In genomic region chr6:150004783-150005717, GRCh38 we compare ENCODE assay signal across 8 cellular contexts. TPM values are rescaled to one million over a fixed set of nuclear protein-coding genes. Genes with fewer than 3 reads are reported as not detected.
DNase-seq lines count a peak whose midpoint lies in the region; ATAC-seq and TF ChIP-seq lines count a peak whose summit lies in the region.

No MANE protein-coding gene starts in this region.

- H3K27me3 ChIP-seq in AG04450 (ENCODE audit: control insufficient read depth, insufficient read depth, low read length): peaks cover 44% of the 10 kb centered on the region

- no peak for TF ChIP-seq CTCF in AG04450 (IDR thresholded peaks at IDR 0.05; ENCODE audit: low read depth, low read length)

- CTCF ChIA-PET in AG04450 (lab: Charles Lee): interaction anchor here (0.6 kb wide), 1 partner anchor 70 kb away, joined by 4 read pairs; no protein-coding TSS in a partner anchor

- DNase-seq in AG04450 (ENCODE audit: low read depth, low spot score) (peak; percentile 67), NCI-H226 (peak; percentile 81), islet precursor cell (peak; percentile 98)
- DNase-seq in activated CD4-positive, CD25-positive, alpha-beta regulatory T cell (lab: John Stamatoyannopoulos, UW): peak; percentile 71 to 77 (median 74)
- DNase-seq in central memory CD4-positive, alpha-beta T cell: peak; percentile 84
- peak; percentile 76 to 89 for DNase-seq in stimulated activated CD4-positive, alpha-beta T cell treated with anti-CD3 and anti-CD28 coated beads, Interleukin-12 subunit alpha, Interleukin-12 subunit beta, amount 100 ng/mL, for 24 hours (ENCODE audit: low read depth in 2 of 2)

- no peak overlapping the region for H3K27ac ChIP-seq in AG04450 (ENCODE audit: low read depth, low read length)

- ATAC-seq in GM18907 (IDR thresholded peaks at IDR 0.05; ENCODE audit: unreplicated experiment) (peak; percentile 60), HG03159 (IDR thresholded peaks at IDR 0.05; ENCODE audit: unreplicated experiment) (peak; percentile 59)

- POLR2A ChIA-PET in AG04450 (lab: Yijun Ruan, JAX): no interaction called here

- H3K9me3 ChIP-seq in AG04450 (ENCODE audit: control insufficient read depth, insufficient read depth, low read length): no peaks in the 10 kb centered on the region

- peak overlapping the region; percentile 72 for H3K4me3 ChIP-seq in AG04450 (ENCODE audit: low read depth, low read length)

RNA-seq across cellular contexts. Expression of gene RAET1L, which starts 20.3 kb away (rescaled TPM):
- not detected in 2 replicates for polyA plus RNA-seq in AG04450 (2011; rRNA removed)
- not detected in 2 replicates for polyA minus RNA-seq in AG04450 (2011; rRNA and poly(A)+ RNA removed)

RNA-seq across cellular contexts. Expression of gene ULBP1, which starts 41.3 kb away (rescaled TPM):
- 2.6 and 2.8 TPM in 2 replicates for polyA plus RNA-seq in AG04450 (2011; rRNA removed)
- 0.60 and 1.0 TPM in 2 replicates for polyA minus RNA-seq in AG04450 (2011; rRNA and poly(A)+ RNA removed)
